Comparison of ENCODE assay signal across 8 cellular contexts in genomic region chr12:1594295-1595025, GRCh38. TPM values are rescaled to one million over a fixed set of nuclear protein-coding genes. Genes with fewer than 3 reads are reported as not detected.
A peak's percentile ranks its signal among the peaks of the same experiment; 100 is the strongest.
DNase-seq lines count a peak whose midpoint lies in the region; FAIRE-seq and TF ChIP-seq lines count a peak whose summit lies in the region.

Gene FBXL14 (minus strand): TSS chr12:1594581. CDS start chr12:1594066, 515 bp downstream.

- peak within 1 kb of the TSS; percentile 92 to 98 (median 95) for H3K4me3 Mint-ChIP-seq in CD8-positive, alpha-beta memory T cell

- H3K9me3 Mint-ChIP-seq in CD8-positive, alpha-beta memory T cell: no peaks in the 10 kb centered on the region

- peaks cover 17% of the 10 kb centered on the region for H3K79me2 ChIP-seq in endothelial cell of umbilical vein (ENCODE audit: control insufficient read depth, insufficient read depth, low read length)

- H3K4me3 ChIP-seq in CD8-positive, alpha-beta memory T cell (ENCODE audit: low read length): peak within 1 kb of the TSS; percentile 95
- H3K4me3 ChIP-seq in endothelial cell of umbilical vein (replicated peaks in 1 of 3; ENCODE audit: insufficient read depth in 1 of 3, low read depth in 1 of 3, low read length in 3 of 3): peak within 1 kb of the TSS; percentile 75 to 91 (median 77)

- FAIRE-seq in endothelial cell of umbilical vein (lab: Jason Lieb, UNC): peak; percentile 69

- TF ChIP-seq CTCF in GM20000 (IDR thresholded peaks at IDR 0.05; ENCODE audit: extremely low read depth, missing control alignments): no peak
- no peak for TF ChIP-seq CTCF in endothelial cell of umbilical vein (IDR thresholded peaks at IDR 0.05; ENCODE audit: extremely low read depth in 1 of 2, insufficient read depth in 1 of 2, low read depth in 1 of 2, low read length in 2 of 2)

- H3K9me1 ChIP-seq in endothelial cell of umbilical vein (replicated peaks; ENCODE audit: control insufficient read depth, extremely low read depth, insufficient read depth, low read length): no peaks in the 10 kb centered on the region

- peak; percentile 86 to 95 (median 91) for DNase-seq in CD8-positive, alpha-beta memory T cell
- DNase-seq in GM20000 (ENCODE audit: low spot score) (peak; percentile 88), HT1080 (ENCODE audit: low read depth) (peak; percentile 78), NOMO-1 treated with dmso at 0.1 percent for 144 hours (lab: John Stamatoyannopoulos, UW; ENCODE audit: unreplicated experiment) (peak; percentile 80), endothelial cell of umbilical vein (ENCODE audit: low read depth, low spot score) (peak; percentile 74), middle frontal gyrus (ENCODE audit: extremely low spot score, low spot score) (peak; percentile 82)
- DNase-seq in activated CD8-positive, alpha-beta memory T cell treated with anti-CD3 and anti-CD28 coated beads, Interleukin-2, amount 50 U/mL, for 4 hours: peak; percentile 88
- peak; percentile 79 to 86 for DNase-seq in stimulated activated CD8-positive, alpha-beta memory T cell treated with anti-CD3 and anti-CD28 coated beads, Interleukin-2, amount 100 ng/mL, for 1 hour (ENCODE audit: low read depth in 2 of 2)

- peaks cover 0 to 4% of the 10 kb centered on the region in 2 donors for H3K27me3 Mint-ChIP-seq in CD8-positive, alpha-beta memory T cell

- peak within 1 kb of the TSS; percentile 99 for H3K4me2 ChIP-seq in endothelial cell of umbilical vein (ENCODE audit: insufficient read depth, low read length)

- POLR2A ChIA-PET in CD8-positive, alpha-beta memory T cell (lab: Charles Lee): interaction anchor here (0.6 to 2.2 kb wide), 6 partner anchors 8 to 477 kb away, joined by 3 to 32 read pairs (median 5); no protein-coding TSS in a partner anchor
- POLR2A ChIA-PET in endothelial cell of umbilical vein (lab: Charles Lee): no interaction called here

- no peaks in the 10 kb centered on the region for H3K27me3 ChIP-seq in CD8-positive, alpha-beta memory T cell (ENCODE audit: insufficient read depth, low read length, poor library complexity, severe bottlenecking)
- no peaks in the 10 kb centered on the region for H3K27me3 ChIP-seq in endothelial cell of umbilical vein (ENCODE audit: control insufficient read depth in 2 of 2, insufficient read depth in 2 of 2, low read length in 2 of 2)

- peak within 1 kb of the TSS; percentile 70 for H3K9ac ChIP-seq in endothelial cell of umbilical vein (replicated peaks; ENCODE audit: extremely low read depth, insufficient read depth, low read length)

- intact Hi-C loops in endothelial cell of umbilical vein (cut with micrococcal nuclease): loop anchor here (1.0 kb wide), 1 partner anchor 11 kb away; no protein-coding TSS in a partner anchor

- H3K4me1 ChIP-seq in CD8-positive, alpha-beta memory T cell (ENCODE audit: insufficient read depth, low read length): peaks cover 32% of the 10 kb centered on the region
- peaks cover 40% of the 10 kb centered on the region for H3K4me1 ChIP-seq in endothelial cell of umbilical vein (ENCODE audit: control insufficient read depth, extremely low read depth, insufficient read depth, low read length)

- H3K4me1 Mint-ChIP-seq in CD8-positive, alpha-beta memory T cell: peaks cover 49 to 51% (median 51%) of the 10 kb centered on the region in 3 donors

- H3K27ac ChIP-seq in CD8-positive, alpha-beta memory T cell (ENCODE audit: low read depth, low read length): peak within 1 kb of the TSS; percentile 84
- peak within 1 kb of the TSS; percentile 71 for H3K27ac ChIP-seq in endothelial cell of umbilical vein (ENCODE audit: insufficient read depth, low read depth, low read length)

- H3K27ac Mint-ChIP-seq in CD8-positive, alpha-beta memory T cell: peak within 1 kb of the TSS; percentile 90 to 98 (median 95)

- H3K36me3 Mint-ChIP-seq in CD8-positive, alpha-beta memory T cell: peaks cover 0 to 33% (median 2%) of the 10 kb centered on the region in 3 donors

- no peaks in the 10 kb centered on the region for H3K9me3 ChIP-seq in CD8-positive, alpha-beta memory T cell (ENCODE audit: low read length)
- no peaks in the 10 kb centered on the region for H3K9me3 ChIP-seq in endothelial cell of umbilical vein (replicated peaks; ENCODE audit: control insufficient read depth, insufficient read depth, low read length)

- H3K36me3 ChIP-seq in CD8-positive, alpha-beta memory T cell (ENCODE audit: insufficient read depth, low read length): no peaks in the 10 kb centered on the region
- no peaks in the 10 kb centered on the region for H3K36me3 ChIP-seq in endothelial cell of umbilical vein (ENCODE audit: control insufficient read depth in 2 of 2, extremely low read depth in 1 of 2, insufficient read depth in 2 of 2, low read length in 2 of 2)

- peak; percentile 72 for TF ChIP-seq POLR2A in endothelial cell of umbilical vein (IDR thresholded peaks at IDR 0.05; ENCODE audit: low read depth, low read length)

- H2AFZ ChIP-seq in endothelial cell of umbilical vein (ENCODE audit: low read depth, low read length): peak within 1 kb of the TSS; percentile 96

- dilution Hi-C loops in endothelial cell of umbilical vein (cut with MboI; ENCODE audit: extremely low pct_ligation_motif_present, low sequenced_read_pairs): no loop called here

- CTCF ChIA-PET in CD8-positive, alpha-beta memory T cell (lab: Charles Lee): interaction anchor here (1.0 to 4.9 kb wide), 7 partner anchors 8 to 476 kb away, joined by 3 to 36 read pairs (median 26); no protein-coding TSS in a partner anchor
- CTCF ChIA-PET in endothelial cell of umbilical vein (lab: Charles Lee): interaction anchor here (3.0 to 5.6 kb wide), 3 partner anchors 11 to 19 kb away, joined by 8 to 41 read pairs (median 33); no protein-coding TSS in a partner anchor

- H4K20me1 ChIP-seq in endothelial cell of umbilical vein (replicated peaks; ENCODE audit: control insufficient read depth, extremely low read depth, insufficient read depth, low read length): peaks cover 2% of the 10 kb centered on the region

- BruUV-seq in endothelial cell of umbilical vein (replicated peaks; lab: Mats Ljungman, UMichigan): no TSS peak

TF ChIP-seq in endothelial cell of umbilical vein, 7 proteins besides CTCF, POLR2A, EP300 and RAD21:
- TF ChIP-seq POLR2AphosphoS5 (IDR thresholded peaks at IDR 0.05; ENCODE audit: insufficient read depth, low read depth, low read length): peak; percentile 78
- no peak for TF ChIP-seq MYC (IDR thresholded peaks at IDR 0.05; ENCODE audit: low read depth, low read length)

RNA-seq across cellular contexts. Expression of gene FBXL14, which starts in this region (rescaled TPM):
- 10 to 100 TPM; 20.5 to 22.1 TPM for total RNA-seq in CD8-positive, alpha-beta memory T cell
- 30.4 TPM for polyA plus RNA-seq in CD8-positive, alpha-beta memory T cell
- total RNA-seq in HT1080 (2014; rRNA removed; shearing (Covaris generic)): 24.8 and 30.2 TPM in 2 replicates
- polyA plus RNA-seq in HT1080 (2015; cell fraction: cytosol; rRNA removed): 13.8 and 14.1 TPM in 2 replicates
- 7.5 and 9.8 TPM in 2 replicates for polyA plus RNA-seq in HT1080 (2015; cell fraction: nucleus; rRNA removed)
- total RNA-seq in endothelial cell of umbilical vein: 10.2 and 11.3 TPM in 2 replicates
- 15.7 and 16.8 TPM in 2 replicates for polyA plus RNA-seq in endothelial cell of umbilical vein
- 8.2 and 10.6 TPM in 2 replicates for polyA plus RNA-seq in endothelial cell of umbilical vein (2011; cell fraction: cytosol; rRNA removed)
- 3.0 and 4.9 TPM in 2 replicates for polyA plus RNA-seq in endothelial cell of umbilical vein (2011; cell fraction: nucleus; rRNA removed)
- 4.8 and 4.9 TPM in 2 replicates for polyA plus RNA-seq in endothelial cell of umbilical vein (2012)
- 12.4 and 13.3 TPM in 2 replicates for polyA minus RNA-seq in endothelial cell of umbilical vein
- 12.1 TPM for polyA minus RNA-seq in endothelial cell of umbilical vein (2011; cell fraction: cytosol; rRNA and poly(A)+ RNA removed)
- polyA minus RNA-seq in endothelial cell of umbilical vein (2011; cell fraction: nucleus; rRNA and poly(A)+ RNA removed): 4.7 and 5.1 TPM in 2 replicates

Comparison
In these comparisons a context has a peak if more than half of its experiments do, and no peak if none do; other contexts are left out.
1. Peak in every context shown above with its lines: DNase-seq, H3K4me3 ChIP-seq and H3K27ac ChIP-seq.